ENCODE assay signal across 1 cellular context in genomic region chr16:714079-714478, GRCh38.
TF ChIP-seq lines count a peak whose summit lies in the region.

No MANE protein-coding gene starts in this region.

TF ChIP-seq in H1, 55 proteins besides CTCF, POLR2A, EP300 and RAD21:
- no peak for TF ChIP-seq GTF2F1 (IDR thresholded peaks at IDR 0.05; ENCODE audit: borderline replicate concordance, low read depth, low read length)
- TF ChIP-seq BRCA1 (IDR thresholded peaks at IDR 0.05; ENCODE audit: low read depth, low read length) = no peak
- TF ChIP-seq JUN (IDR thresholded peaks at IDR 0.05; ENCODE audit: low read depth, low read length) = no peak
- no peak for TF ChIP-seq MAX (IDR thresholded peaks at IDR 0.05)
- no peak for TF ChIP-seq RNF2 (IDR thresholded peaks at IDR 0.05; ENCODE audit: borderline replicate concordance, low read depth, low read length, missing control alignments, poor library complexity, severe bottlenecking)
- TF ChIP-seq TEAD4 (IDR thresholded peaks at IDR 0.05; ENCODE audit: low read depth, low read length) = no peak
